2 cellular contexts compared by ENCODE assay signal in genomic region chr20:45230631-45231030, GRCh38.
TF ChIP-seq lines count a peak whose summit lies in the region.

No MANE protein-coding gene starts in this region.

TF ChIP-seq in GM23338, 12 proteins besides CTCF, POLR2A, EP300 and RAD21:
- TF ChIP-seq, protein P1, sequence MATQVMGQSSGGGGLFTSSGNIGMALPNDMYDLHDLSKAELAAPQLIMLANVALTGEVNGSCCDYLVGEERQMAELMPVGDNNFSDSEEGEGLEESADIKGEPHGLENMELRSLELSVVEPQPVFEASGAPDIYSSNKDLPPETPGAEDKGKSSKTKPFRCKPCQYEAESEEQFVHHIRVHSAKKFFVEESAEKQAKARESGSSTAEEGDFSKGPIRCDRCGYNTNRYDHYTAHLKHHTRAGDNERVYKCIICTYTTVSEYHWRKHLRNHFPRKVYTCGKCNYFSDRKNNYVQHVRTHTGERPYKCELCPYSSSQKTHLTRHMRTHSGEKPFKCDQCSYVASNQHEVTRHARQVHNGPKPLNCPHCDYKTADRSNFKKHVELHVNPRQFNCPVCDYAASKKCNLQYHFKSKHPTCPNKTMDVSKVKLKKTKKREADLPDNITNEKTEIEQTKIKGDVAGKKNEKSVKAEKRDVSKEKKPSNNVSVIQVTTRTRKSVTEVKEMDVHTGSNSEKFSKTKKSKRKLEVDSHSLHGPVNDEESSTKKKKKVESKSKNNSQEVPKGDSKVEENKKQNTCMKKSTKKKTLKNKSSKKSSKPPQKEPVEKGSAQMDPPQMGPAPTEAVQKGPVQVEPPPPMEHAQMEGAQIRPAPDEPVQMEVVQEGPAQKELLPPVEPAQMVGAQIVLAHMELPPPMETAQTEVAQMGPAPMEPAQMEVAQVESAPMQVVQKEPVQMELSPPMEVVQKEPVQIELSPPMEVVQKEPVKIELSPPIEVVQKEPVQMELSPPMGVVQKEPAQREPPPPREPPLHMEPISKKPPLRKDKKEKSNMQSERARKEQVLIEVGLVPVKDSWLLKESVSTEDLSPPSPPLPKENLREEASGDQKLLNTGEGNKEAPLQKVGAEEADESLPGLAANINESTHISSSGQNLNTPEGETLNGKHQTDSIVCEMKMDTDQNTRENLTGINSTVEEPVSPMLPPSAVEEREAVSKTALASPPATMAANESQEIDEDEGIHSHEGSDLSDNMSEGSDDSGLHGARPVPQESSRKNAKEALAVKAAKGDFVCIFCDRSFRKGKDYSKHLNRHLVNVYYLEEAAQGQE (IDR thresholded peaks at IDR 0.05; ENCODE audit: unreplicated experiment), result no peak
- no peak for TF ChIP-seq CREB1 (CRISPR knock-in tag; IDR thresholded peaks at IDR 0.05; ENCODE audit: low read depth)
- no peak for TF ChIP-seq NANOG (IDR thresholded peaks at IDR 0.05; ENCODE audit: borderline replicate concordance)
- TF ChIP-seq POLR2AphosphoS5 (IDR thresholded peaks at IDR 0.05; ENCODE audit: low read depth), result no peak
- TF ChIP-seq, protein P2, sequence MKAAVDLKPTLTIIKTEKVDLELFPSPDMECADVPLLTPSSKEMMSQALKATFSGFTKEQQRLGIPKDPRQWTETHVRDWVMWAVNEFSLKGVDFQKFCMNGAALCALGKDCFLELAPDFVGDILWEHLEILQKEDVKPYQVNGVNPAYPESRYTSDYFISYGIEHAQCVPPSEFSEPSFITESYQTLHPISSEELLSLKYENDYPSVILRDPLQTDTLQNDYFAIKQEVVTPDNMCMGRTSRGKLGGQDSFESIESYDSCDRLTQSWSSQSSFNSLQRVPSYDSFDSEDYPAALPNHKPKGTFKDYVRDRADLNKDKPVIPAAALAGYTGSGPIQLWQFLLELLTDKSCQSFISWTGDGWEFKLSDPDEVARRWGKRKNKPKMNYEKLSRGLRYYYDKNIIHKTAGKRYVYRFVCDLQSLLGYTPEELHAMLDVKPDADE (IDR thresholded peaks at IDR 0.05), result no peak
- TF ChIP-seq EZH2 (IDR thresholded peaks at IDR 0.05; ENCODE audit: low read depth, unreplicated experiment), result no peak
- TF ChIP-seq STAT1 (IDR thresholded peaks at IDR 0.05; ENCODE audit: unreplicated experiment), result no peak
- TF ChIP-seq ZNF331 (CRISPR knock-in tag; IDR thresholded peaks at IDR 0.05; ENCODE audit: low read depth), result no peak
- no peak for TF ChIP-seq JUNB (IDR thresholded peaks at IDR 0.05; ENCODE audit: unreplicated experiment)
- TF ChIP-seq ZNF114 (CRISPR knock-in tag; IDR thresholded peaks at IDR 0.05), result no peak
- no peak for TF ChIP-seq EZH2phosphoT487 (IDR thresholded peaks at IDR 0.05; ENCODE audit: unreplicated experiment)
- TF ChIP-seq, protein P3, sequence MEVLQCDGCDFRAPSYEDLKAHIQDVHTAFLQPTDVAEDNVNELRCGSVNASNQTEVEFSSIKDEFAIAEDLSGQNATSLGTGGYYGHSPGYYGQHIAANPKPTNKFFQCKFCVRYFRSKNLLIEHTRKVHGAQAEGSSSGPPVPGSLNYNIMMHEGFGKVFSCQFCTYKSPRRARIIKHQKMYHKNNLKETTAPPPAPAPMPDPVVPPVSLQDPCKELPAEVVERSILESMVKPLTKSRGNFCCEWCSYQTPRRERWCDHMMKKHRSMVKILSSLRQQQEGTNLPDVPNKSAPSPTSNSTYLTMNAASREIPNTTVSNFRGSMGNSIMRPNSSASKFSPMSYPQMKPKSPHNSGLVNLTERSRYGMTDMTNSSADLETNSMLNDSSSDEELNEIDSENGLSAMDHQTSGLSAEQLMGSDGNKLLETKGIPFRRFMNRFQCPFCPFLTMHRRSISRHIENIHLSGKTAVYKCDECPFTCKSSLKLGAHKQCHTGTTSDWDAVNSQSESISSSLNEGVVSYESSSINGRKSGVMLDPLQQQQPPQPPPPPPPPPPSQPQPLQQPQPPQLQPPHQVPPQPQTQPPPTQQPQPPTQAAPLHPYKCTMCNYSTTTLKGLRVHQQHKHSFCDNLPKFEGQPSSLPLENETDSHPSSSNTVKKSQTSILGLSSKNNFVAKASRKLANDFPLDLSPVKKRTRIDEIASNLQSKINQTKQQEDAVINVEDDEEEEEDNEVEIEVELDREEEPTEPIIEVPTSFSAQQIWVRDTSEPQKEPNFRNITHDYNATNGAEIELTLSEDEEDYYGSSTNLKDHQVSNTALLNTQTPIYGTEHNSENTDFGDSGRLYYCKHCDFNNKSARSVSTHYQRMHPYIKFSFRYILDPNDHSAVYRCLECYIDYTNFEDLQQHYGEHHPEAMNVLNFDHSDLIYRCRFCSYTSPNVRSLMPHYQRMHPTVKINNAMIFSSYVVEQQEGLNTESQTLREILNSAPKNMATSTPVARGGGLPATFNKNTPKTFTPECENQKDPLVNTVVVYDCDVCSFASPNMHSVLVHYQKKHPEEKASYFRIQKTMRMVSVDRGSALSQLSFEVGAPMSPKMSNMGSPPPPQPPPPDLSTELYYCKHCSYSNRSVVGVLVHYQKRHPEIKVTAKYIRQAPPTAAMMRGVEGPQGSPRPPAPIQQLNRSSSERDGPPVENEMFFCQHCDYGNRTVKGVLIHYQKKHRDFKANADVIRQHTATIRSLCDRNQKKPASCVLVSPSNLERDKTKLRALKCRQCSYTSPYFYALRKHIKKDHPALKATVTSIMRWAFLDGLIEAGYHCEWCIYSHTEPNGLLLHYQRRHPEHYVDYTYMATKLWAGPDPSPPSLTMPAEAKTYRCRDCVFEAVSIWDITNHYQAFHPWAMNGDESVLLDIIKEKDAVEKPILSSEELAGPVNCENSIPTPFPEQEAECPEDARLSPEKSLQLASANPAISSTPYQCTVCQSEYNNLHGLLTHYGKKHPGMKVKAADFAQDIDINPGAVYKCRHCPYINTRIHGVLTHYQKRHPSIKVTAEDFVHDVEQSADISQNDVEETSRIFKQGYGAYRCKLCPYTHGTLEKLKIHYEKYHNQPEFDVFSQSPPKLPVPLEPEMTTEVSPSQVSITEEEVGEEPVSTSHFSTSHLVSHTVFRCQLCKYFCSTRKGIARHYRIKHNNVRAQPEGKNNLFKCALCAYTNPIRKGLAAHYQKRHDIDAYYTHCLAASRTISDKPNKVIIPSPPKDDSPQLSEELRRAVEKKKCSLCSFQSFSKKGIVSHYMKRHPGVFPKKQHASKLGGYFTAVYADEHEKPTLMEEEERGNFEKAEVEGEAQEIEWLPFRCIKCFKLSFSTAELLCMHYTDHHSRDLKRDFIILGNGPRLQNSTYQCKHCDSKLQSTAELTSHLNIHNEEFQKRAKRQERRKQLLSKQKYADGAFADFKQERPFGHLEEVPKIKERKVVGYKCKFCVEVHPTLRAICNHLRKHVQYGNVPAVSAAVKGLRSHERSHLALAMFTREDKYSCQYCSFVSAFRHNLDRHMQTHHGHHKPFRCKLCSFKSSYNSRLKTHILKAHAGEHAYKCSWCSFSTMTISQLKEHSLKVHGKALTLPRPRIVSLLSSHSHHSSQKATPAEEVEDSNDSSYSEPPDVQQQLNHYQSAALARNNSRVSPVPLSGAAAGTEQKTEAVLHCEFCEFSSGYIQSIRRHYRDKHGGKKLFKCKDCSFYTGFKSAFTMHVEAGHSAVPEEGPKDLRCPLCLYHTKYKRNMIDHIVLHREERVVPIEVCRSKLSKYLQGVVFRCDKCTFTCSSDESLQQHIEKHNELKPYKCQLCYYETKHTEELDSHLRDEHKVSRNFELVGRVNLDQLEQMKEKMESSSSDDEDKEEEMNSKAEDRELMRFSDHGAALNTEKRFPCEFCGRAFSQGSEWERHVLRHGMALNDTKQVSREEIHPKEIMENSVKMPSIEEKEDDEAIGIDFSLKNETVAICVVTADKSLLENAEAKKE (CRISPR knock-in tag; IDR thresholded peaks at IDR 0.05), result no peak

TF ChIP-seq in H1, 55 proteins besides CTCF, POLR2A, EP300 and RAD21:
- TF ChIP-seq CBX5 (IDR thresholded peaks at IDR 0.05; ENCODE audit: low read depth, low read length) (no peak), TAF7 (optimal IDR thresholded peaks at IDR 0.05; ENCODE audit: borderline replicate concordance, low read depth, low read length) (no peak)
